ENCODE assay signal across 1 cellular context in genomic region chr2:135820003-135820618, GRCh38.
TF ChIP-seq lines count a peak whose summit lies in the region.

No MANE protein-coding gene starts in this region.

TF ChIP-seq in HepG2, 621 proteins besides CTCF, POLR2A, EP300 and RAD21 (continued from another document):
- TF ChIP-seq ZBTB43 (CRISPR knock-in tag; conservative IDR thresholded peaks at IDR 0.05) (no peak), NFIB (CRISPR knock-in tag; IDR thresholded peaks at IDR 0.05; ENCODE audit: borderline replicate concordance) (no peak), ZSCAN29 (CRISPR knock-in tag; conservative IDR thresholded peaks at IDR 0.05) (no peak), ELK4 (CRISPR knock-in tag; IDR thresholded peaks at IDR 0.05; ENCODE audit: borderline replicate concordance) (no peak), MED1 (CRISPR knock-in tag; IDR thresholded peaks at IDR 0.05) (no peak), MAFF (IDR thresholded peaks at IDR 0.05; ENCODE audit: low read depth, low read length) (no peak), BRF2 (CRISPR knock-in tag; IDR thresholded peaks at IDR 0.05) (no peak), EHMT2 (IDR thresholded peaks at IDR 0.05; ENCODE audit: borderline replicate concordance, low read depth, low read length) (no peak)
